In genomic region chr11:116043059-116043458, GRCh38 we compare ENCODE assay signal across 5 cellular contexts.
DNase-seq lines count a peak whose midpoint lies in the region; ATAC-seq and TF ChIP-seq lines count a peak whose summit lies in the region.
"Not testable (repeated sequence)": the region's sequence is repeated elsewhere in the genome, so short reads cannot be mapped to it uniquely, and the experiment has no call there.

No MANE protein-coding gene starts in this region.

- ATAC-seq in T-helper 17 cell, result not testable (repeated sequence)

- DNase-seq in NCI-H82 (lab: John Stamatoyannopoulos, UW) (peak; percentile 85), osteocyte (ENCODE audit: extremely low spot score, unreplicated experiment) (peak; percentile 36)
- DNase-seq in T-helper 17 cell; endothelial cell (ENCODE audit: low spot score); nephron progenitor cell: not testable (repeated sequence)

- not testable (repeated sequence) for H3K4me1 Mint-ChIP-seq in T-helper 17 cell; osteocyte (ENCODE audit: unreplicated experiment)
- H3K4me1 Mint-ChIP-seq in endothelial cell (ENCODE audit: unreplicated experiment) (peaks cover 23% of the 10 kb centered on the region), nephron progenitor cell (peaks cover 87% of the 10 kb centered on the region)

- not testable (repeated sequence) for H3K9me3 ChIP-seq in T-helper 17 cell (ENCODE audit: control insufficient read depth, low read length, poor library complexity, severe bottlenecking)

- H3K36me3 Mint-ChIP-seq in T-helper 17 cell (ENCODE audit: low read depth); endothelial cell (ENCODE audit: low read depth, unreplicated experiment); nephron progenitor cell (ENCODE audit: low read depth); osteocyte (ENCODE audit: unreplicated experiment): not testable (repeated sequence)

- H3K9me3 Mint-ChIP-seq in endothelial cell (ENCODE audit: unreplicated experiment); nephron progenitor cell; osteocyte (ENCODE audit: unreplicated experiment): not testable (repeated sequence)

- TF ChIP-seq CTCF in endothelial cell (IDR thresholded peaks at IDR 0.05; ENCODE audit: unreplicated experiment); nephron progenitor cell (IDR thresholded peaks at IDR 0.05); osteocyte (IDR thresholded peaks at IDR 0.05): not testable (repeated sequence)

- H3K27me3 Mint-ChIP-seq in T-helper 17 cell; endothelial cell (ENCODE audit: unreplicated experiment); nephron progenitor cell (ENCODE audit: low read depth, poor library complexity): not testable (repeated sequence)
- H3K27me3 Mint-ChIP-seq in osteocyte (ENCODE audit: unreplicated experiment), result peaks cover 12% of the 10 kb centered on the region

- H3K27ac Mint-ChIP-seq in T-helper 17 cell; osteocyte (ENCODE audit: unreplicated experiment): not testable (repeated sequence)
- H3K27ac Mint-ChIP-seq in endothelial cell (ENCODE audit: unreplicated experiment) (peak overlapping the region; percentile 20), nephron progenitor cell (peak overlapping the region; percentile 99)

- peak overlapping the region; percentile 22 for H3K4me3 Mint-ChIP-seq in T-helper 17 cell
- not testable (repeated sequence) for H3K4me3 Mint-ChIP-seq in endothelial cell (ENCODE audit: unreplicated experiment); nephron progenitor cell; osteocyte (ENCODE audit: unreplicated experiment)
